In genomic region chr1:153880962-153881361, GRCh38 we compare ENCODE assay signal across 8 cellular contexts. TPM values are rescaled to one million over a fixed set of nuclear protein-coding genes. Genes with fewer than 3 reads are reported as not detected.
DNase-seq lines count a peak whose midpoint lies in the region; ATAC-seq, FAIRE-seq and TF ChIP-seq lines count a peak whose summit lies in the region.

No MANE protein-coding gene starts in this region.

- POLR2A ChIA-PET in A549 (lab: Yijun Ruan, JAX): no interaction called here

- no peak for TF ChIP-seq POLR2A in A549 (IDR thresholded peaks at IDR 0.05; ENCODE audit: low read length)
- TF ChIP-seq POLR2A in right lobe of liver (IDR thresholded peaks at IDR 0.05): no peak

- FAIRE-seq in A549 (lab: Jason Lieb, UNC): no peak

- ATAC-seq in A549 (peak; percentile 34 to 73; a peak in 3 of 6 replicates), RWPE2 (ENCODE audit: low read depth) (peak; percentile 86), right lobe of liver (peak; percentile 80 to 91 (median 90)), GM19035 (IDR thresholded peaks at IDR 0.05; ENCODE audit: unreplicated experiment) (no peak)

- TF ChIP-seq CTCF in A549 (IDR thresholded peaks at IDR 0.05) (no peak), RWPE2 (IDR thresholded peaks at IDR 0.05; ENCODE audit: poor library complexity, severe bottlenecking) (no peak), colonic mucosa (IDR thresholded peaks at IDR 0.05) (no peak), right lobe of liver (IDR thresholded peaks at IDR 0.05) (no peak)

- DNase-seq in A549 (ENCODE audit: low read depth in 1 of 2, low spot score in 1 of 2): peak in 1 of 2 experiments; percentile 47
- peak; percentile 81 for DNase-seq in HT1080 (ENCODE audit: low read depth)
- DNase-seq in RWPE2 (ENCODE audit: low spot score): peak; percentile 76
- peak; percentile 89 for DNase-seq in colonic mucosa
- DNase-seq in right lobe of liver: peak; percentile 76 to 83 (median 79)
- peak; percentile 18 for DNase-seq in stimulated activated CD4-positive, alpha-beta T cell treated with anti-CD3 and anti-CD28 coated beads, Interleukin-4, amount 100 ng/mL, for 24 hours
- no peak for DNase-seq in activated CD4-positive, CD25-positive, alpha-beta regulatory T cell (lab: John Stamatoyannopoulos, UW)

- H3K27ac ChIP-seq in A549: no peak overlapping the region
- H3K27ac ChIP-seq in RWPE2 (ENCODE audit: poor library complexity, severe bottlenecking): no peak overlapping the region
- no peak overlapping the region for H3K27ac ChIP-seq in colonic mucosa
- H3K27ac ChIP-seq in right lobe of liver: no peak overlapping the region

- no peak for TF ChIP-seq RAD21 in A549 (conservative IDR thresholded peaks at IDR 0.05 in 1 of 2, IDR thresholded peaks at IDR 0.05 in 1 of 2)

- CTCF ChIA-PET in A549 (lab: Yijun Ruan, JAX): interaction anchor here (0.6 to 1.8 kb wide), 3 partner anchors 12 to 209 kb away, joined by 3 to 6 read pairs (median 5); partner anchors contain the start of gene DENND4B

- intact Hi-C loops in colonic mucosa (cut with DNase I) (no loop called here), right lobe of liver (cut with DNase I) (no loop called here)

- peak overlapping the region in 1 of 2 donors; percentile 31 for H3K9ac ChIP-seq in colonic mucosa (ENCODE audit: low read depth in 2 of 2, low read length in 2 of 2)

- H3K36me3 ChIP-seq in RWPE2 (ENCODE audit: low read depth) (0 out of 2 replicates have a peak, but pooled peaks cover under 1% of the 10 kb centered on the region), colonic mucosa (no peaks in the 10 kb centered on the region), right lobe of liver (no peaks in the 10 kb centered on the region)

- no peak for TF ChIP-seq EP300 in A549 (IDR thresholded peaks at IDR 0.05)

- WGBS in A549 (ENCODE audit: missing lambda C conversion rate): 76% methylated on average over 5 of the region's 5 CpGs
- 2% methylated on average over 5 of the region's 5 CpGs for WGBS in right lobe of liver (ENCODE audit: insufficient coverage, low coverage, low lambda C conversion rate, missing lambda C conversion rate)

- no peaks in the 10 kb centered on the region for H3K9me3 ChIP-seq in A549
- H3K9me3 ChIP-seq in RWPE2 (ENCODE audit: severe bottlenecking): no peaks in the 10 kb centered on the region
- H3K9me3 ChIP-seq in colonic mucosa: no peaks in the 10 kb centered on the region
- H3K9me3 ChIP-seq in right lobe of liver: no peaks in the 10 kb centered on the region

- peaks cover 7% of the 10 kb centered on the region; the same call in 1 of the 3 replicates for H3K4me1 ChIP-seq in A549
- H3K4me1 ChIP-seq in RWPE2 (ENCODE audit: insufficient read depth, poor library complexity, severe bottlenecking): peaks cover 8% of the 10 kb centered on the region
- peaks cover 7% of the 10 kb centered on the region for H3K4me1 ChIP-seq in colonic mucosa
- H3K4me1 ChIP-seq in right lobe of liver: peaks cover 0 to 8% (median 0%) of the 10 kb centered on the region in 4 donors

- H3K27me3 ChIP-seq in RWPE2 (ENCODE audit: insufficient read depth, poor library complexity, severe bottlenecking) (no peaks in the 10 kb centered on the region), colonic mucosa (no peaks in the 10 kb centered on the region), right lobe of liver (no peaks in the 10 kb centered on the region)

- H3K4me2 ChIP-seq in A549: no peak overlapping the region

- H3K4me3 ChIP-seq in A549 (no peak overlapping the region), RWPE2 (ENCODE audit: severe bottlenecking) (no peak overlapping the region), colonic mucosa (no peak overlapping the region), right lobe of liver (no peak overlapping the region)

TF ChIP-seq in A549, 52 proteins besides CTCF, POLR2A, EP300 and RAD21:
- TF ChIP-seq RARB (CRISPR knock-in tag; IDR thresholded peaks at IDR 0.05) (no peak), JUNB (IDR thresholded peaks at IDR 0.05) (no peak), HDAC2 (IDR thresholded peaks at IDR 0.05) (no peak), USF2 (IDR thresholded peaks at IDR 0.05) (no peak), CBX8 (IDR thresholded peaks at IDR 0.05) (no peak), NR3C1 (IDR thresholded peaks at IDR 0.05) (no peak)

RNA-seq across cellular contexts. Expression of gene GATAD2B, which starts 41.8 kb away (rescaled TPM):
- polyA plus RNA-seq in A549 (2011; rRNA removed): 4.9 and 11.5 TPM in 2 replicates
- polyA plus RNA-seq in A549 (2012; cell fraction: cytosol; rRNA removed): 3.1 and 4.9 TPM in 2 replicates
- polyA plus RNA-seq in A549 (2012; cell fraction: nucleus; rRNA removed): 5.6 and 6.4 TPM in 2 replicates
- polyA plus RNA-seq in A549 (2017; fragmentation: RNase III; extraction: RNeasy Plus Mini Kit Qiagen cat#74134 plus additional on column Dnase treatment): 7.2 to 8.9 TPM (median 8.2 TPM) in 3 replicates
- polyA minus RNA-seq in A549 (2011; rRNA and poly(A)+ RNA removed): 21.4 and 32.9 TPM in 2 replicates
- total RNA-seq in HT1080 (2014; rRNA removed; shearing (Covaris generic)): 5.6 and 9.5 TPM in 2 replicates
- polyA plus RNA-seq in HT1080 (2015; cell fraction: cytosol; rRNA removed): 9.7 and 15.9 TPM in 2 replicates
- 23.8 and 28.4 TPM in 2 replicates for polyA plus RNA-seq in HT1080 (2015; cell fraction: nucleus; rRNA removed)
- total RNA-seq in colonic mucosa: 10 to 100 TPM; 32.5 to 36.5 TPM
- total RNA-seq in right lobe of liver: 10 to 100 TPM in 5 of 6 experiments, 1 to 10 TPM in 1; 9.8 to 20.3 (median 16.8) TPM

Comparison
In these comparisons a context has a peak if more than half of its experiments do, and no peak if none do; other contexts are left out.
1. DNase-seq: peak in HT1080 (single experiment), RWPE2 (single experiment), colonic mucosa (single experiment), right lobe of liver (3 of 3) and stimulated activated CD4-positive, alpha-beta T cell treated with anti-CD3 and anti-CD28 coated beads, Interleukin-4, amount 100 ng/mL, for 24 hours (single experiment); none in activated CD4-positive, CD25-positive, alpha-beta regulatory T cell (0 of 4).